ENCODE assay signal across 1 cellular context in the genomic region with DNA sequence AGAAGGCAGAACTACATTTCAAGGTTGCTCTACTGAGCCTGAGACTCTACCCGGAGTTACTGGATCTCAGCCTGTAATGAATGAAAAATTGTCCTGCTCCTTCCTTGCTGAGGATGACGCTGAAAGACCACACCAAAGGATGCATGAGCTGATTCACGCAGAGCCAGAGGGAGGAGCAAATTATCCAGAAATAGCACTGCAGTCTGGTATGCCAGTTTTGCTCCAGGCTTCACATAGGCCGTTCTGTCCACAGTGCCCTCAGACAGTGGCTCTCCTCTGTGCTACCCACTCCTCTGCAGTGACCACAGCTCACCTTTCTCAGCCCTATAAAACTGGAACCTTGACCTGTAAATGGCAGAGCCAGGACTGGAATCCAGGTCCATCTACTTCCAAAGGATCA.
TF ChIP-seq lines count a peak whose summit lies in the region.

No MANE protein-coding gene starts in this region.

TF ChIP-seq in SK-N-SH, 30 proteins besides CTCF, POLR2A, EP300 and RAD21 (continued from another document):
- no peak for TF ChIP-seq USF1 (IDR thresholded peaks at IDR 0.05; ENCODE audit: borderline replicate concordance, low read depth)
- TF ChIP-seq, protein P1, sequence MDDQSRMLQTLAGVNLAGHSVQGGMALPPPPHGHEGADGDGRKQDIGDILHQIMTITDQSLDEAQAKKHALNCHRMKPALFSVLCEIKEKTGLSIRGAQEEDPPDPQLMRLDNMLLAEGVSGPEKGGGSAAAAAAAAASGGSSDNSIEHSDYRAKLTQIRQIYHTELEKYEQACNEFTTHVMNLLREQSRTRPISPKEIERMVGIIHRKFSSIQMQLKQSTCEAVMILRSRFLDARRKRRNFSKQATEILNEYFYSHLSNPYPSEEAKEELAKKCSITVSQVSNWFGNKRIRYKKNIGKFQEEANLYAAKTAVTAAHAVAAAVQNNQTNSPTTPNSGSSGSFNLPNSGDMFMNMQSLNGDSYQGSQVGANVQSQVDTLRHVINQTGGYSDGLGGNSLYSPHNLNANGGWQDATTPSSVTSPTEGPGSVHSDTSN (IDR thresholded peaks at IDR 0.05): no peak
- no peak for TF ChIP-seq RXRA (IDR thresholded peaks at IDR 0.05; ENCODE audit: borderline replicate concordance, low read depth)
- TF ChIP-seq GABPA (IDR thresholded peaks at IDR 0.05; ENCODE audit: low read depth): no peak
- no peak for TF ChIP-seq FOSL2 (IDR thresholded peaks at IDR 0.05; ENCODE audit: borderline replicate concordance, low read depth)
- TF ChIP-seq TEAD4 (IDR thresholded peaks at IDR 0.05; ENCODE audit: borderline replicate concordance, insufficient read depth): no peak
- TF ChIP-seq CHD2 (IDR thresholded peaks at IDR 0.05; ENCODE audit: low read length, partially characterized antibody): no peak
- no peak for TF ChIP-seq REST (IDR thresholded peaks at IDR 0.05; ENCODE audit: low read depth, low read length)
- no peak for TF ChIP-seq IRF3 (IDR thresholded peaks at IDR 0.05; ENCODE audit: low read depth, low read length)
- no peak for TF ChIP-seq MXI1 (IDR thresholded peaks at IDR 0.05; ENCODE audit: low read depth, low read length)
- TF ChIP-seq POLR2AphosphoS5 (IDR thresholded peaks at IDR 0.05; ENCODE audit: low read depth, low read length): no peak
- TF ChIP-seq JUND (IDR thresholded peaks at IDR 0.05): no peak
- no peak for TF ChIP-seq SIN3A (IDR thresholded peaks at IDR 0.05; ENCODE audit: borderline replicate concordance, low read depth, low read length)
- no peak for TF ChIP-seq TAF1 (IDR thresholded peaks at IDR 0.05; ENCODE audit: borderline replicate concordance, low read depth, low read length)
- TF ChIP-seq MEF2A (IDR thresholded peaks at IDR 0.05; ENCODE audit: borderline replicate concordance, low read depth): no peak
